1 cellular context compared by ENCODE assay signal in genomic region chr1:1511533-1512285, GRCh38.
TF ChIP-seq lines count a peak whose summit lies in the region.

ATAD3A (plus strand) TSS chr1:1512162; CDS start chr1:1512269, 107 bp downstream.

TF ChIP-seq in HepG2, 621 proteins besides CTCF, POLR2A, EP300 and RAD21 (continued from another document and continues in another):
- peak; percentile 66; the same call in 1 of the 2 replicates for TF ChIP-seq ZNF747 (CRISPR knock-in tag; IDR thresholded peaks at IDR 0.05; ENCODE audit: borderline replicate concordance)
- TF ChIP-seq KLF13 (CRISPR knock-in tag; IDR thresholded peaks at IDR 0.05): 0 out of 2 replicates have a peak, but pooled peaks have one; percentile 27
- TF ChIP-seq HOXD1 (CRISPR knock-in tag; IDR thresholded peaks at IDR 0.05): peak; percentile 74; the same call in 1 of the 2 replicates
- TF ChIP-seq MYNN (CRISPR knock-in tag; IDR thresholded peaks at IDR 0.05; ENCODE audit: low read depth): peak; percentile 84; the same call in 1 of the 2 replicates
- TF ChIP-seq MNT (IDR thresholded peaks at IDR 0.05): peak; percentile 68
- TF ChIP-seq XBP1 (CRISPR knock-in tag; IDR thresholded peaks at IDR 0.05): 0 out of 2 replicates have a peak, but pooled peaks have one; percentile 34
- TF ChIP-seq ZBTB40 (IDR thresholded peaks at IDR 0.05): no peak
- peak; percentile 80 for TF ChIP-seq ZBTB40 (CRISPR knock-in tag; IDR thresholded peaks at IDR 0.05)
- TF ChIP-seq SRSF9 (IDR thresholded peaks at IDR 0.05; ENCODE audit: borderline replicate concordance, insufficient read depth, low read depth, low read length, poor library complexity, severe bottlenecking): no peak
- no peak for TF ChIP-seq ZNF615 (CRISPR knock-in tag; IDR thresholded peaks at IDR 0.05; ENCODE audit: borderline replicate concordance)
- TF ChIP-seq ATF7-NPFF (CRISPR knock-in tag; IDR thresholded peaks at IDR 0.05; ENCODE audit: low read depth): peak; percentile 36; the same call in 1 of the 2 replicates
- no peak for TF ChIP-seq PAF1 (CRISPR knock-in tag; IDR thresholded peaks at IDR 0.05)
- peak; percentile 80 for TF ChIP-seq MXI1 (IDR thresholded peaks at IDR 0.05; ENCODE audit: borderline replicate concordance, low read depth, low read length)
- TF ChIP-seq ZNF335 (CRISPR knock-in tag; IDR thresholded peaks at IDR 0.05): peak; percentile 83
- TF ChIP-seq GPN1 (CRISPR knock-in tag; IDR thresholded peaks at IDR 0.05; ENCODE audit: borderline replicate concordance): no peak
- peak; percentile 51; the same call in 1 of the 2 replicates for TF ChIP-seq ZNF138 (CRISPR knock-in tag; IDR thresholded peaks at IDR 0.05; ENCODE audit: low read depth)
- peak; percentile 71; the same call in 1 of the 2 replicates for TF ChIP-seq ZMYM3 (CRISPR knock-in tag; IDR thresholded peaks at IDR 0.05)
- TF ChIP-seq MZF1 (CRISPR knock-in tag; IDR thresholded peaks at IDR 0.05; ENCODE audit: borderline replicate concordance): 0 out of 2 replicates have a peak, but pooled peaks have one; percentile 79
- TF ChIP-seq RNF219 (CRISPR knock-in tag; IDR thresholded peaks at IDR 0.05): no peak
- peak; percentile 74; the same call in 1 of the 2 replicates for TF ChIP-seq MED13 (CRISPR knock-in tag; IDR thresholded peaks at IDR 0.05)
- peak; percentile 98 for TF ChIP-seq YEATS2 (CRISPR knock-in tag; IDR thresholded peaks at IDR 0.05; ENCODE audit: borderline replicate concordance)
- TF ChIP-seq TIGD3 (CRISPR knock-in tag; IDR thresholded peaks at IDR 0.05; ENCODE audit: borderline replicate concordance): peak; percentile 55; the same call in 1 of the 2 replicates
- peak; percentile 98 for TF ChIP-seq SAP130 (CRISPR knock-in tag; IDR thresholded peaks at IDR 0.05; ENCODE audit: low read depth)
- no peak for TF ChIP-seq TERF1 (CRISPR knock-in tag; IDR thresholded peaks at IDR 0.05)
- 0 out of 2 replicates have a peak, but pooled peaks have one; percentile 68 for TF ChIP-seq ZNF431 (CRISPR knock-in tag; IDR thresholded peaks at IDR 0.05; ENCODE audit: borderline replicate concordance, low read depth)
- no peak for TF ChIP-seq ZNF24 (IDR thresholded peaks at IDR 0.05)
- peak; percentile 96 for TF ChIP-seq CREB1 (IDR thresholded peaks at IDR 0.05)
- peak; percentile 98 for TF ChIP-seq CREB1 (CRISPR knock-in tag; IDR thresholded peaks at IDR 0.05)
- peak; percentile 82 for TF ChIP-seq ELF1 (CRISPR knock-in tag; IDR thresholded peaks at IDR 0.05)
- 0 out of 2 replicates have a peak, but pooled peaks have one; percentile 45 for TF ChIP-seq ZNF770 (CRISPR knock-in tag; IDR thresholded peaks at IDR 0.05)
- TF ChIP-seq THAP11 (CRISPR knock-in tag; IDR thresholded peaks at IDR 0.05): peak; percentile 95
- TF ChIP-seq TBL1XR1 (IDR thresholded peaks at IDR 0.05; ENCODE audit: borderline replicate concordance, low read length, partially characterized antibody): peak; percentile 48
- TF ChIP-seq ZNF788 (CRISPR knock-in tag; IDR thresholded peaks at IDR 0.05; ENCODE audit: borderline replicate concordance): peak; percentile 67; the same call in 1 of the 2 replicates
- peak; percentile 96 for TF ChIP-seq KAT8 (CRISPR knock-in tag; IDR thresholded peaks at IDR 0.05)
- TF ChIP-seq RCOR2 (CRISPR knock-in tag; IDR thresholded peaks at IDR 0.05): no peak
- peak; percentile 35; the same call in 1 of the 2 replicates for TF ChIP-seq CBFB (CRISPR knock-in tag; IDR thresholded peaks at IDR 0.05)
- 0 out of 2 replicates have a peak, but pooled peaks have one; percentile 73 for TF ChIP-seq KLF9 (CRISPR knock-in tag; IDR thresholded peaks at IDR 0.05; ENCODE audit: low read depth)
- peak; percentile 66 for TF ChIP-seq ETV5 (CRISPR knock-in tag; IDR thresholded peaks at IDR 0.05; ENCODE audit: borderline replicate concordance)
- TF ChIP-seq ZMAT3 (CRISPR knock-in tag; conservative IDR thresholded peaks at IDR 0.05): 0 out of 2 replicates have a peak, but pooled peaks have one; percentile 81
- TF ChIP-seq MEF2D (CRISPR knock-in tag; IDR thresholded peaks at IDR 0.05): peak; percentile 88
- no peak for TF ChIP-seq ZFAT (CRISPR knock-in tag; conservative IDR thresholded peaks at IDR 0.05)
- TF ChIP-seq GMEB2 (CRISPR knock-in tag; IDR thresholded peaks at IDR 0.05; ENCODE audit: low read depth): peak; percentile 67; the same call in 1 of the 2 replicates
- TF ChIP-seq ATAD3A (CRISPR knock-in tag; IDR thresholded peaks at IDR 0.05): 0 out of 2 replicates have a peak, but pooled peaks have one; percentile 43
- no peak for TF ChIP-seq CHD4 (IDR thresholded peaks at IDR 0.05; ENCODE audit: borderline replicate concordance, low read length)
